10 cellular contexts compared by ENCODE assay signal in the genomic region with DNA sequence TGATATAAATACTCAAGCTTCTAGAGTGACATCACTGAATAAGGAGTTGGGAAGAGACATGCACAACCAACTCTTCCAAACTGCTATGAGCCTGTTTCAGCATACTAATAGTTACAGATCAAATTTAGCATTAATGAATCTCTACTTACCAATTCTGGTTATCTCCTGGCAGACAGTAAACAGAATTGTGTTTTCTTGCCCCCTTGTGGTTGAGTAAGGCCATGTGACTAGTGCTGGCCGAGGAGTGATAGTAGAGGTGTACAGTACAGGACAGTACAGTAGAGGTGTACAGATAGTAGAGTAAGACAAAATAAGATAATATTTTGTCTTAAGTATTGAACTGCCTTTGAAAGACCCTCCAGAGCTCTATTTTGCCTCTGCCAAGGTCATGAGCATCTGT.
DNase-seq lines count a peak whose midpoint lies in the region; ATAC-seq and TF ChIP-seq lines count a peak whose summit lies in the region.
"Had no signal": no experiment of that assay in that cellular context is flagged by ENCODE, and none has a peak within 500 bp of the region (broad histone marks: within the 10 kb centered on the region; RNA-seq: fewer than 3 reads in every experiment).

No MANE protein-coding gene starts in this region.

- peak; percentile 45 for TF ChIP-seq CTCF in chondrocyte (IDR thresholded peaks at IDR 0.05)
- peak in 3 of 6 experiments; percentile 28 to 40 (median 34) for TF ChIP-seq CTCF in adrenal gland (IDR thresholded peaks at IDR 0.05)

- H3K4me3 ChIP-seq in adrenal gland = no peak overlapping the region
- H3K4me3 ChIP-seq: esophagus squamous epithelium had no signal

- H3K4me3 Mint-ChIP-seq in chondrocyte (ENCODE audit: unreplicated experiment) = no peak overlapping the region
- H3K4me3 Mint-ChIP-seq: natural killer cell had no signal

- intact Hi-C loops in adrenal gland (cut with DNase I) = no loop called here

- no peaks in the 10 kb centered on the region for H3K36me3 ChIP-seq in adrenal gland (replicated peaks in 1 of 2)
- H3K36me3 ChIP-seq: esophagus squamous epithelium had no signal

- peaks cover 0 to 6% of the 10 kb centered on the region in 2 donors for H3K4me1 ChIP-seq in adrenal gland (replicated peaks in 1 of 2)
- H3K4me1 ChIP-seq: esophagus squamous epithelium had no signal

- H3K36me3 Mint-ChIP-seq in chondrocyte (ENCODE audit: low read depth) = no peaks in the 10 kb centered on the region
- H3K36me3 Mint-ChIP-seq: natural killer cell had no signal

- peaks cover 2% of the 10 kb centered on the region for H3K27me3 Mint-ChIP-seq in chondrocyte (ENCODE audit: low read depth)

- ATAC-seq in HG03342 (IDR thresholded peaks at IDR 0.05; ENCODE audit: unreplicated experiment) = no peak
- ATAC-seq: natural killer cell had no signal

- no peak overlapping the region for H3K27ac ChIP-seq in adrenal gland
- H3K27ac ChIP-seq: esophagus squamous epithelium had no signal

- H3K9me3 ChIP-seq in adrenal gland (replicated peaks in 1 of 3) = no peaks in the 10 kb centered on the region

- H3K9me3 Mint-ChIP-seq in chondrocyte (ENCODE audit: low read depth) = no peaks in the 10 kb centered on the region

- WGBS in adrenal gland, 4 donors = 46 to 67% (median 60%) methylated on average over 1 of the region's 1 CpG

- H3K4me1 Mint-ChIP-seq in chondrocyte (ENCODE audit: low read depth) = no peaks in the 10 kb centered on the region
- H3K4me1 Mint-ChIP-seq: natural killer cell had no signal

- TF ChIP-seq POLR2A in adrenal gland (IDR thresholded peaks at IDR 0.05) = no peak

- H3K27ac Mint-ChIP-seq in chondrocyte (ENCODE audit: unreplicated experiment) = no peak overlapping the region
- H3K27ac Mint-ChIP-seq: natural killer cell had no signal

- peak; percentile 3 to 31 for DNase-seq in NCI-H2081 (lab: John Stamatoyannopoulos, UW)
- no peak for DNase-seq in NCI-H2081 treated with DMSO at 0.1 percent for 48 hours (lab: John Stamatoyannopoulos, UW)
- DNase-seq in NAMALWA (ENCODE audit: low spot score) = peak; percentile 40
- DNase-seq in chondrocyte (ENCODE audit: low spot score) = no peak
- peak; percentile 17 for DNase-seq in pons (ENCODE audit: low spot score)
- DNase-seq in NCI-H1930 (lab: John Stamatoyannopoulos, UW) = no peak
- DNase-seq in adrenal gland = no peak
- DNase-seq: esophagus squamous epithelium, natural killer cell had no signal

- no peaks in the 10 kb centered on the region for H3K27me3 ChIP-seq in adrenal gland
- H3K27me3 ChIP-seq: esophagus squamous epithelium had no signal

Comparison
In these comparisons a context has a peak if more than half of its experiments do, and no peak if none do; other contexts are left out.
1. DNase-seq: peak in NCI-H2081 (2 of 2), NAMALWA (single experiment) and pons (single experiment); none in NCI-H2081 treated with DMSO at 0.1 percent for 48 hours (single experiment), chondrocyte (single experiment), NCI-H1930 (0 of 2) and adrenal gland (0 of 7).